17 cellular contexts compared by ENCODE assay signal in genomic region chr12:44750468-44750867, GRCh38.
"Had no signal": no experiment of that assay in that cellular context is flagged by ENCODE, and none has a peak within 500 bp of the region (broad histone marks: within the 10 kb centered on the region; RNA-seq: fewer than 3 reads in every experiment).

No MANE protein-coding gene starts in this region.

- H2AFZ ChIP-seq: parathyroid adenoma had no signal

- H3K36me3 Mint-ChIP-seq: naive B cell, type B pancreatic cell had no signal

- H3K27ac ChIP-seq: neutrophil, parathyroid adenoma, stomach, testis had no signal

- H3K4me1 ChIP-seq: parathyroid adenoma, stomach, testis had no signal

- H3K27ac Mint-ChIP-seq: effector memory CD8-positive, alpha-beta T cell; naive B cell; stimulated activated effector memory CD8-positive, alpha-beta T cell treated with anti-CD3 and anti-CD28 coated beads, Interleukin-12 subunit alpha, Interleukin-12 subunit beta, amount 100 ng/mL, for 72 hours; type B pancreatic cell had no signal

- H3K4me2 ChIP-seq: smooth muscle cell had no signal

- H3K27me3 Mint-ChIP-seq: effector memory CD8-positive, alpha-beta T cell; naive B cell; type B pancreatic cell had no signal

- H3K4me1 Mint-ChIP-seq: naive B cell; stimulated activated effector memory CD8-positive, alpha-beta T cell treated with anti-CD3 and anti-CD28 coated beads, Interleukin-12 subunit alpha, Interleukin-12 subunit beta, amount 100 ng/mL, for 72 hours had no signal

- H3K79me2 ChIP-seq: parathyroid adenoma had no signal

- H3K4me3 ChIP-seq: mucosa of descending colon, smooth muscle cell, stomach, testis had no signal

- H3K4me3 Mint-ChIP-seq: effector memory CD8-positive, alpha-beta T cell; naive B cell; stimulated activated effector memory CD8-positive, alpha-beta T cell treated with anti-CD3 and anti-CD28 coated beads, Interleukin-12 subunit alpha, Interleukin-12 subunit beta, amount 100 ng/mL, for 72 hours; type B pancreatic cell had no signal

- H3K9ac ChIP-seq: parathyroid adenoma had no signal

- H3K36me3 ChIP-seq: neutrophil, stomach had no signal

- DNase-seq: activated CD4-positive, alpha-beta T cell treated with anti-CD3 and anti-CD28 coated beads, Interleukin-2, amount 50 U/mL, for 1 hour; activated CD8-positive, alpha-beta memory T cell treated with anti-CD3 and anti-CD28 coated beads, Interleukin-2, amount 50 U/mL, for 48 hours; aorta; effector memory CD8-positive, alpha-beta T cell; left cardiac atrium; mesenchymal stem cell; mucosa of descending colon; naive B cell; stimulated activated CD4-positive, alpha-beta T cell treated with anti-CD3 and anti-CD28 coated beads, Interleukin-4, amount 100 ng/mL, for 1 hour; stomach; T1000; testis had no signal

- H3K9me3 ChIP-seq: mucosa of descending colon, neutrophil, stomach, testis had no signal

- H3K27me3 ChIP-seq: neutrophil, stomach, testis had no signal

- H3K9me3 Mint-ChIP-seq: effector memory CD8-positive, alpha-beta T cell; stimulated activated effector memory CD8-positive, alpha-beta T cell treated with anti-CD3 and anti-CD28 coated beads, Interleukin-12 subunit alpha, Interleukin-12 subunit beta, amount 100 ng/mL, for 72 hours; type B pancreatic cell had no signal
